In genomic region chr17:48832491-48832890, GRCh38 we compare ENCODE assay signal across 2 cellular contexts.
TF ChIP-seq lines count a peak whose summit lies in the region.

No MANE protein-coding gene starts in this region.

TF ChIP-seq in SK-N-SH, 30 proteins besides CTCF, POLR2A, EP300 and RAD21 (continued from another document):
- TF ChIP-seq USF1 (IDR thresholded peaks at IDR 0.05; ENCODE audit: borderline replicate concordance, low read depth) (no peak), NRF1 (IDR thresholded peaks at IDR 0.05; ENCODE audit: low read depth, low read length) (no peak), FOXJ3 (CRISPR knock-in tag; IDR thresholded peaks at IDR 0.05) (no peak), GABPA (IDR thresholded peaks at IDR 0.05; ENCODE audit: low read depth) (no peak), RCOR1 (IDR thresholded peaks at IDR 0.05; ENCODE audit: low read length) (no peak), GATA2 (CRISPR knock-in tag; IDR thresholded peaks at IDR 0.05) (no peak), NFIC (IDR thresholded peaks at IDR 0.05; ENCODE audit: borderline replicate concordance) (no peak), IRF3 (IDR thresholded peaks at IDR 0.05; ENCODE audit: low read depth, low read length) (no peak), EZH2phosphoT487 (IDR thresholded peaks at IDR 0.05; ENCODE audit: borderline replicate concordance, low read depth) (no peak), REST (IDR thresholded peaks at IDR 0.05; ENCODE audit: low read depth, low read length) (no peak)

TF ChIP-seq in SK-N-SH treated with all-trans-retinoic acid at 6 μM for 48 hours, 23 proteins besides CTCF, POLR2A, EP300 and RAD21 (continued from another document):
- TF ChIP-seq ZNF8 (CRISPR knock-in tag; IDR thresholded peaks at IDR 0.05) (no peak), RARB (CRISPR knock-in tag; IDR thresholded peaks at IDR 0.05) (no peak), ZFP30 (CRISPR knock-in tag; IDR thresholded peaks at IDR 0.05) (no peak), CSRNP3 (CRISPR knock-in tag; IDR thresholded peaks at IDR 0.05) (no peak), BACH2 (CRISPR knock-in tag; IDR thresholded peaks at IDR 0.05; ENCODE audit: borderline replicate concordance) (no peak), TSHZ2 (CRISPR knock-in tag; IDR thresholded peaks at IDR 0.05) (no peak), SNAI2 (CRISPR knock-in tag; IDR thresholded peaks at IDR 0.05) (no peak), ARNTL (CRISPR knock-in tag; IDR thresholded peaks at IDR 0.05; ENCODE audit: borderline replicate concordance, low read depth) (no peak), ESRRG (CRISPR knock-in tag; IDR thresholded peaks at IDR 0.05) (no peak)
